Comparison of ENCODE assay signal across 1 cellular context in genomic region chr16:23803591-23804123, GRCh38.
TF ChIP-seq lines count a peak whose summit lies in the region.

No MANE protein-coding gene starts in this region.

TF ChIP-seq in K562, 482 proteins besides CTCF, POLR2A, EP300 and RAD21 (continued from another document and continues in another):
- TF ChIP-seq CXXC5 (CRISPR knock-in tag; IDR thresholded peaks at IDR 0.05) (peak; percentile 58; the same call in 1 of the 2 replicates), ZNF280A (IDR thresholded peaks at IDR 0.05; ENCODE audit: low read depth, partially characterized antibody) (peak; percentile 56), NEUROD1 (IDR thresholded peaks at IDR 0.05; ENCODE audit: borderline replicate concordance, low read depth, low read length, partially characterized antibody) (peak; percentile 13), HNRNPH1 (optimal IDR thresholded peaks at IDR 0.05; ENCODE audit: low read depth, low read length) (no peak), VEZF1 (CRISPR knock-in tag; IDR thresholded peaks at IDR 0.05) (peak; percentile 35; the same call in 1 of the 2 replicates), LCOR (CRISPR knock-in tag; IDR thresholded peaks at IDR 0.05) (no peak), SIN3B (IDR thresholded peaks at IDR 0.05; ENCODE audit: low read depth) (no peak), MLLT1 (IDR thresholded peaks at IDR 0.05) (peak; percentile 55 to 70; a peak in 3 of 4 replicates), SAP30 (IDR thresholded peaks at IDR 0.05; ENCODE audit: borderline replicate concordance, insufficient read depth, low read depth, low read length, poor library complexity, severe bottlenecking) (no peak), SP1 (CRISPR knock-in tag; IDR thresholded peaks at IDR 0.05) (no peak), THRAP3 (IDR thresholded peaks at IDR 0.05; ENCODE audit: borderline replicate concordance) (0 out of 2 replicates have a peak, but pooled peaks have one; percentile 25), ARID4B (CRISPR knock-in tag; IDR thresholded peaks at IDR 0.05) (no peak), HDAC1 (IDR thresholded peaks at IDR 0.05) (peak in 1 of 2 experiments; percentile 86; a peak in 2 of 4 replicates), SMAD4 (CRISPR knock-in tag; conservative IDR thresholded peaks at IDR 0.05) (peak; percentile 72), TAF9B (IDR thresholded peaks at IDR 0.05; ENCODE audit: partially characterized antibody) (peak; percentile 7), ZNF263 (CRISPR knock-in tag; IDR thresholded peaks at IDR 0.05; ENCODE audit: borderline replicate concordance) (0 out of 2 replicates have a peak, but pooled peaks have one; percentile 21), NRF1 (conservative IDR thresholded peaks at IDR 0.05 in 1 of 2, IDR thresholded peaks at IDR 0.05 in 1 of 2) (no peak), JUND (IDR thresholded peaks at IDR 0.05; ENCODE audit: borderline replicate concordance, low read depth, low read length) (peak; percentile 46), JUND (tag; IDR thresholded peaks at IDR 0.05; ENCODE audit: borderline replicate concordance, low read depth, low read length) (peak; percentile 77; the same call in 2 of the 3 replicates), ARNT (IDR thresholded peaks at IDR 0.05) (peak; percentile 53 to 79; a peak in 3 of 4 replicates), TCF7L2 (IDR thresholded peaks at IDR 0.05; ENCODE audit: low read depth, low read length) (no peak), ZEB2 (IDR thresholded peaks at IDR 0.05) (peak; percentile 58; the same call in 1 of the 2 replicates), ZFP91 (CRISPR knock-in tag; IDR thresholded peaks at IDR 0.05) (no peak), NFATC3 (IDR thresholded peaks at IDR 0.05) (peak; percentile 49; the same call in 1 of the 2 replicates), YY1 (IDR thresholded peaks at IDR 0.05; ENCODE audit: borderline replicate concordance in 1 of 3, control insufficient read depth in 1 of 3, extremely low read depth in 1 of 3, insufficient read depth in 3 of 3, insufficient read length in 1 of 3, insufficient replicate concordance in 2 of 3, low read depth in 1 of 3, low read length in 2 of 3) (peak in 1 of 3 experiments; percentile 24), BCOR (IDR thresholded peaks at IDR 0.05) (0 out of 2 replicates have a peak, but pooled peaks have one; percentile 55), CBFA2T2 (conservative IDR thresholded peaks at IDR 0.05) (no peak), PRDM10 (IDR thresholded peaks at IDR 0.05; ENCODE audit: partially characterized antibody) (peak; percentile 55), CBX1 (IDR thresholded peaks at IDR 0.05; ENCODE audit: low read depth) (no peak), MYNN (IDR thresholded peaks at IDR 0.05) (0 out of 2 replicates have a peak, but pooled peaks have one; percentile 58), MYNN (CRISPR knock-in tag; IDR thresholded peaks at IDR 0.05) (no peak), TAL1 (IDR thresholded peaks at IDR 0.05) (0 out of 2 replicates have a peak, but pooled peaks have one; percentile 19), ARID2 (IDR thresholded peaks at IDR 0.05) (peak; percentile 64), GATAD2B (IDR thresholded peaks at IDR 0.05; ENCODE audit: borderline replicate concordance) (no peak), RCOR1 (IDR thresholded peaks at IDR 0.05; ENCODE audit: borderline replicate concordance in 1 of 2, low read depth in 2 of 2, low read length in 2 of 2) (peak in 1 of 2 experiments; percentile 83; a peak in 2 of 4 replicates), DDX20 (tag; IDR thresholded peaks at IDR 0.05; ENCODE audit: low read depth) (no peak), NCOA4 (IDR thresholded peaks at IDR 0.05; ENCODE audit: partially characterized antibody) (peak; percentile 77), HMGXB4 (CRISPR knock-in tag; IDR thresholded peaks at IDR 0.05) (no peak), RAD51 (IDR thresholded peaks at IDR 0.05; ENCODE audit: borderline replicate concordance, low read depth) (0 out of 2 replicates have a peak, but pooled peaks have one; percentile 17), SMARCE1 (IDR thresholded peaks at IDR 0.05) (peak; percentile 74; the same call in 1 of the 2 replicates), TRIM25 (IDR thresholded peaks at IDR 0.05; ENCODE audit: borderline replicate concordance) (peak; percentile 81; the same call in 1 of the 2 replicates), HLTF (IDR thresholded peaks at IDR 0.05) (peak; percentile 77; the same call in 1 of the 2 replicates), HDGF (IDR thresholded peaks at IDR 0.05) (peak; percentile 91), TBP (optimal IDR thresholded peaks at IDR 0.05; ENCODE audit: low read depth, low read length) (no peak), L3MBTL2 (IDR thresholded peaks at IDR 0.05) (peak; percentile 70), SIX5 (IDR thresholded peaks at IDR 0.05; ENCODE audit: borderline replicate concordance in 1 of 2, insufficient read depth in 1 of 2, low read depth in 1 of 2, low read length in 2 of 2) (no peak), NR2C2 (CRISPR knock-in tag; IDR thresholded peaks at IDR 0.05) (no peak), NR2C2 (tag; IDR thresholded peaks at IDR 0.05) (peak; percentile 37; the same call in 1 of the 2 replicates), NR1H2 (CRISPR knock-in tag; IDR thresholded peaks at IDR 0.05) (no peak)
